ENCODE assay signal across 4 cellular contexts in genomic region chr16:32676065-32676464, GRCh38. TPM values are rescaled to one million over a fixed set of nuclear protein-coding genes. Genes with fewer than 3 reads are reported as not detected.
"Had no signal": no experiment of that assay in that cellular context is flagged by ENCODE, and none has a peak within 500 bp of the region (broad histone marks: within the 10 kb centered on the region; RNA-seq: fewer than 3 reads in every experiment).

A gene with protein sequence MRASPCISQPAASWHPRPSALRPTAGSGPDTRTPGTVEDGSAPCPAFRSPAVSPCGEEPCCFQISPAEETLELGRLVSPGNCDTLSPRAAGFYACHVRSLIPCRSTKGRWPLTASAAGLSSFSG (minus strand): TSS chr16:32676165. CDS start chr16:32676097, 68 bp downstream.

RNA-seq across cellular contexts. Expression of the gene that starts here (rescaled TPM):
- total RNA-seq: LHCN-M2, M059J, MCF 10A, NCI-H460 had no signal
